ENCODE assay signal across 8 cellular contexts in the genomic region with DNA sequence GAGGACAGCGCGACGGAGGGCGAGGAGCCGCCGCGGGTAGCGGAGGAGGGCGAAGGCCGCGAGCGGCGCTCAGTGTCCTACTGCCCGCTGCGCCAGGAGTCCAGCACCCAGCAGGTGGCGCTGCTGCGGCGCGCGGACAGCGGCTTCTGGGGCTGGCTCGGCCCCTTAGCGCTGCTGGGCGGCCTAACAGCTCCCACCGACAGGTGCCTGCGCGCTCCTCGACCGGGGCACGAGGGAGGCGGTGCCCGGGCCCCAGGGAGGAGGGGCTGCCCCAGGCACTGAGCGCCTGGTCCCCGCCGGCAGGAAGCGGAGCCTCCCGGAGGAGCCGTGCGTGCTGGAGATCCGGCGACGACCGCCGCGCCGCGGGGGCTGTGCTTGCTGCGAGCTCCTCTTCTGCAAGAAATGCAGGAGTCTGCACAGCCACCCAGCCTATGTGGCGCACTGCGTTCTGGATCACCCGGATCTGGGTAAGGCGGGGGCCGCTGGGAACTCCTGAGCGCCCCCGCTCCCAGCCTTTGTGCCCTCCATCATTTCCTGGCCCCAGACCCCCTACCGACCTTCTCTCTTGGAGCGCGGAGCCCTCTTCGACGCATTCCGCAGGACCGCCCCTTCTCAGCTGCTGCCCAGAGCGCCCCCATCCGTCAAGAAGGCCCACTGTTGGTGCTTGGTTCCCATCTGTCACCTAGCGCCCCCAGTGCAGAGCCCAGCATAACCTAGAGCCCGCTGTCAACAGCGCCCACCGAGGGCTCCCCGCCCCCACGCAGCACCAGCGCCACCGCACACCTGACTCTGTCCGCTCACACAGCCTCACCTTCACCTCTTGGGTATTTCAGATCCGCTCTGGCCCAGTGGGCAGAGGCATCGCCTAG. TPM values are rescaled to one million over a fixed set of nuclear protein-coding genes. Genes with fewer than 3 reads are reported as not detected.
A peak's percentile ranks its signal among the peaks of the same experiment; 100 is the strongest.
DNase-seq lines count a peak whose midpoint lies in the region; ATAC-seq and TF ChIP-seq lines count a peak whose summit lies in the region.

No MANE protein-coding gene starts in this region.

- peaks cover 2 to 3% of the 10 kb centered on the region in 2 donors for H3K27me3 Mint-ChIP-seq in T-cell

- peak overlapping the region; percentile 58 to 83 for H3K27ac Mint-ChIP-seq in T-cell

- H3K4me3 Mint-ChIP-seq in T-cell = peak overlapping the region; percentile 83 to 94 (median 90)

- DNase-seq in GM12865 (ENCODE audit: low read depth) (peak; percentile 94), NCI-H1436 (lab: John Stamatoyannopoulos, UW) (peak; percentile 92), T-cell (peak; percentile 60 to 89 (median 75)), amniotic epithelial cell (ENCODE audit: low read depth) (peak; percentile 70), left ventricle myocardium inferior (peak; percentile 86), prostate gland (ENCODE audit: low spot score) (peak; percentile 80), ureter (ENCODE audit: low spot score) (peak; percentile 87)

- 8% methylated on average over 45 of the region's 75 CpGs for WGBS in prostate gland

- H3K9me3 ChIP-seq in left ventricle myocardium inferior (replicated peaks) (no peaks in the 10 kb centered on the region), prostate gland (no peaks in the 10 kb centered on the region)

- no peaks in the 10 kb centered on the region for H3K9me3 Mint-ChIP-seq in T-cell

- peak; percentile 23 for TF ChIP-seq POLR2A in prostate gland (IDR thresholded peaks at IDR 0.05)

- H3K4me1 Mint-ChIP-seq in T-cell = peaks cover 8 to 11% (median 10%) of the 10 kb centered on the region in 3 donors

- TF ChIP-seq CTCF in GM12865 (IDR thresholded peaks at IDR 0.05; ENCODE audit: insufficient read depth, low read depth, low read length, missing control alignments) (peak; percentile 99), left ventricle myocardium inferior (IDR thresholded peaks at IDR 0.05; ENCODE audit: borderline replicate concordance) (peak; percentile 97), prostate gland (IDR thresholded peaks at IDR 0.05) (peak; percentile 84 to 99 (median 94))

- H3K36me3 ChIP-seq in left ventricle myocardium inferior (no peaks in the 10 kb centered on the region), prostate gland (no peaks in the 10 kb centered on the region)

- CTCF ChIA-PET in T-cell (lab: Charles Lee) = interaction anchor here (0.6 to 2.6 kb wide), 23 partner anchors 15 to 714 kb away, joined by 3 to 75 read pairs (median 5); partner anchors contain the start of genes TAF15 (in 2 of the 2), PEX12 (in 1 of the 2) and RASL10B (in 1 of the 2)

- H3K4me1 ChIP-seq in left ventricle myocardium inferior (peaks cover 12% of the 10 kb centered on the region), prostate gland (replicated peaks) (peaks cover 6% of the 10 kb centered on the region)

- intact Hi-C loops in left ventricle myocardium inferior (cut with micrococcal nuclease) (no loop called here), prostate gland (cut with DNase I) (loop anchor here (2.0 kb wide), 1 partner anchor 40 kb away; no protein-coding TSS in a partner anchor)

- H3K27ac ChIP-seq in left ventricle myocardium inferior (replicated peaks) (peak overlapping the region; percentile 36), prostate gland (peak overlapping the region; percentile 2 to 49)

- ATAC-seq in HG02763 (IDR thresholded peaks at IDR 0.05; ENCODE audit: unreplicated experiment) (peak; percentile 89), T-cell (replicated peaks in 1 of 4) (peak; percentile 85 to 92 (median 90))

- H3K27me3 ChIP-seq in left ventricle myocardium inferior (ENCODE audit: low read depth) (no peaks in the 10 kb centered on the region), prostate gland (replicated peaks; ENCODE audit: insufficient read depth) (no peaks in the 10 kb centered on the region)

- H3K4me3 ChIP-seq in GM12865 (ENCODE audit: low read depth, low read length) (peak overlapping the region; percentile 78), left ventricle myocardium inferior (peak overlapping the region; percentile 67), prostate gland (peak overlapping the region; percentile 36 to 39)

- POLR2A ChIA-PET in T-cell (lab: Charles Lee) = interaction anchor here (0.5 to 1.4 kb wide), 3 partner anchors 44 to 111 kb away, joined by 4 to 7 read pairs (median 4); partner anchors contain the start of gene TAF15 (in 1 of the 2)

- H3K36me3 Mint-ChIP-seq in T-cell = no peaks in the 10 kb centered on the region

RNA-seq across cellular contexts. Expression of gene C17orf50, which starts 3.7 kb away (rescaled TPM):
- total RNA-seq in T-cell (not detected), left ventricle myocardium inferior (not detected), prostate gland (10 to 100 TPM in 1 of 2 donors, not detected in 1; 15.8 TPM), ureter (not detected)

RNA-seq across cellular contexts. Expression of gene GAS2L2, which starts 11.3 kb away (rescaled TPM):
- under 1 TPM in 4 of 5 donors, not detected in 1; 0.07 to 0.26 (median 0.21) TPM for total RNA-seq in T-cell
- 0.08 TPM for total RNA-seq in left ventricle myocardium inferior
- not detected for total RNA-seq in prostate gland
- total RNA-seq in ureter = not detected

RNA-seq across cellular contexts. Expression of gene MMP28, which starts 31.1 kb away (rescaled TPM):
- total RNA-seq in T-cell = 10 to 100 TPM in 2 of 5 donors, 1 to 10 TPM in 3; 3.4 to 11.4 (median 6.9) TPM
- total RNA-seq in left ventricle myocardium inferior = 3.0 TPM
- 100 to 1,000 TPM in 1 of 2 donors, 10 to 100 TPM in 1; 12.8 to 146 TPM for total RNA-seq in prostate gland
- 23.5 TPM for total RNA-seq in ureter

RNA-seq across cellular contexts. Expression of gene RASL10B, which starts 32.9 kb away (rescaled TPM):
- total RNA-seq in T-cell (under 1 TPM; 0.38 to 0.56 (median 0.39) TPM), left ventricle myocardium inferior (18.4 TPM), prostate gland (1 to 10 TPM; 5.4 to 7.2 TPM), ureter (2.7 TPM)

RNA-seq across cellular contexts. Expression of gene TAF15, which starts 44.9 kb away (rescaled TPM):
- total RNA-seq in T-cell = 100 to 1,000 TPM; 186 to 228 (median 201) TPM
- 113 TPM for total RNA-seq in left ventricle myocardium inferior
- total RNA-seq in prostate gland = 10 to 100 TPM; 57.2 to 86.1 TPM
- total RNA-seq in ureter = 269 TPM

Comparison
In these comparisons a context has a peak if more than half of its experiments do, and no peak if none do; other contexts are left out.
1. Peak in every context shown above with its lines: DNase-seq, ATAC-seq, H3K4me3 ChIP-seq and H3K27ac ChIP-seq.